Comparison of ENCODE assay signal across 2 cellular contexts in genomic region chr10:14758994-14759664, GRCh38.
TF ChIP-seq lines count a peak whose summit lies in the region.

No MANE protein-coding gene starts in this region.

TF ChIP-seq in HepG2, 621 proteins besides CTCF, POLR2A, EP300 and RAD21:
- TF ChIP-seq GMEB2 (CRISPR knock-in tag; IDR thresholded peaks at IDR 0.05; ENCODE audit: low read depth): no peak
- TF ChIP-seq ZNF784 (CRISPR knock-in tag; IDR thresholded peaks at IDR 0.05; ENCODE audit: borderline replicate concordance): no peak
- no peak for TF ChIP-seq ZNF546 (CRISPR knock-in tag; conservative IDR thresholded peaks at IDR 0.05)

TF ChIP-seq in GM12878, 131 proteins besides CTCF, POLR2A, EP300 and RAD21:
- TF ChIP-seq TBL1XR1 (IDR thresholded peaks at IDR 0.05; ENCODE audit: low read depth, low read length) (no peak), KLF5 (IDR thresholded peaks at IDR 0.05; ENCODE audit: partially characterized antibody) (no peak), YBX1 (IDR thresholded peaks at IDR 0.05) (no peak)
